ENCODE assay signal across 8 cellular contexts in genomic region chr2:85750509-85751299, GRCh38. TPM values are rescaled to one million over a fixed set of nuclear protein-coding genes. Genes with fewer than 3 reads are reported as not detected.
DNase-seq lines count a peak whose midpoint lies in the region; ATAC-seq and TF ChIP-seq lines count a peak whose summit lies in the region.

No MANE protein-coding gene starts in this region.

- DNase-seq in CD1c-positive myeloid dendritic cell (ENCODE audit: extremely low spot score) = peak; percentile 89
- peak; percentile 49 for DNase-seq in HFFc6
- peak; percentile 37 for DNase-seq in SHP77 treated with DMSO at 0.1 percent for 48 hours (lab: John Stamatoyannopoulos, UW)
- DNase-seq in activated naive CD4-positive, alpha-beta T cell treated with anti-CD3 and anti-CD28 coated beads, Interleukin-2, amount 50 U/mL, for 72 hours (ENCODE audit: low spot score in 2 of 2) = peak in 1 of 2 donors; percentile 68
- DNase-seq in head of caudate nucleus = peak; percentile 71 to 95 (median 87)
- DNase-seq in pons (ENCODE audit: low spot score) = peak; percentile 81
- DNase-seq in uterus = peak; percentile 70 to 74

- H3K36me3 Mint-ChIP-seq in HFFc6 (ENCODE audit: low read depth) = peaks cover 19% of the 10 kb centered on the region
- H3K36me3 Mint-ChIP-seq in activated naive CD4-positive, alpha-beta T cell treated with anti-CD3 and anti-CD28 coated beads, Interleukin-2, amount 50 U/mL, for 72 hours = no peaks in the 10 kb centered on the region

- intact Hi-C loops in head of caudate nucleus (cut with DNase I) = loop anchor here (5.0 kb wide), 1 partner anchor 42 kb away; no protein-coding TSS in a partner anchor
- intact Hi-C loops in uterus (cut with DNase I; ENCODE audit: low total_unique reads) = no loop called here

- peak overlapping the region; percentile 48 to 93 for H3K27ac ChIP-seq in uterus

- H3K27me3 Mint-ChIP-seq in HFFc6 (ENCODE audit: insufficient read depth) = peaks cover 3% of the 10 kb centered on the region; the same call in 1 of the 2 replicates

- peak; percentile 92 for TF ChIP-seq CTCF in HFFc6 (IDR thresholded peaks at IDR 0.05)
- peak; percentile 64 to 80 (median 74) for TF ChIP-seq CTCF in uterus (IDR thresholded peaks at IDR 0.05)

- H3K36me3 ChIP-seq in uterus = no peaks in the 10 kb centered on the region

- ATAC-seq in activated naive CD4-positive, alpha-beta T cell treated with anti-CD3 and anti-CD28 coated beads, Interleukin-2, amount 50 U/mL, for 72 hours = peak; percentile 64 to 69
- no peak for ATAC-seq in GM18498 (IDR thresholded peaks at IDR 0.05; ENCODE audit: unreplicated experiment)

- no peaks in the 10 kb centered on the region for H3K9me3 Mint-ChIP-seq in HFFc6
- no peaks in the 10 kb centered on the region for H3K9me3 Mint-ChIP-seq in activated naive CD4-positive, alpha-beta T cell treated with anti-CD3 and anti-CD28 coated beads, Interleukin-2, amount 50 U/mL, for 72 hours

- H3K9me3 ChIP-seq in uterus = no peaks in the 10 kb centered on the region

- H3K27ac Mint-ChIP-seq in HFFc6 = peak overlapping the region; percentile 51; the same call in 1 of the 2 replicates
- H3K27ac Mint-ChIP-seq in activated naive CD4-positive, alpha-beta T cell treated with anti-CD3 and anti-CD28 coated beads, Interleukin-2, amount 50 U/mL, for 72 hours = no peak overlapping the region

- peaks cover 55% of the 10 kb centered on the region for H3K4me1 Mint-ChIP-seq in HFFc6 (ENCODE audit: low read depth)

- H3K4me3 ChIP-seq in uterus = no peak overlapping the region

- H3K27me3 ChIP-seq in uterus = no peaks in the 10 kb centered on the region

- no peak overlapping the region for H3K4me3 Mint-ChIP-seq in HFFc6

- peaks cover 8 to 16% of the 10 kb centered on the region in 2 donors for H3K4me1 ChIP-seq in uterus

- no peak for TF ChIP-seq POLR2A in uterus (IDR thresholded peaks at IDR 0.05)

RNA-seq across cellular contexts. Expression of gene ATOH8, which starts 3.1 kb away (rescaled TPM):
- total RNA-seq in HFFc6 (2021; fragmentation: NEBNext Ultra II Directional; extraction: Animal tissue kit (Norgen Biotek cat#: 25700)) = 10 to 100 TPM; 34.4 to 53.0 (median 45.5) TPM
- total RNA-seq in activated naive CD4-positive, alpha-beta T cell treated with anti-CD3 and anti-CD28 coated beads, Interleukin-2, amount 50 U/mL, for 72 hours = not detected
- 10 to 100 TPM; 13.2 to 83.0 (median 45.3) TPM for total RNA-seq in uterus

RNA-seq across cellular contexts. Expression of gene GNLY, which starts 56.5 kb away (rescaled TPM):
- not detected for total RNA-seq in HFFc6 (2021; fragmentation: NEBNext Ultra II Directional; extraction: Animal tissue kit (Norgen Biotek cat#: 25700))
- 10 to 100 TPM; 24.0 to 31.8 TPM for total RNA-seq in activated naive CD4-positive, alpha-beta T cell treated with anti-CD3 and anti-CD28 coated beads, Interleukin-2, amount 50 U/mL, for 72 hours
- 1 to 10 TPM in 2 of 4 donors, under 1 TPM in 1, not detected in 1; 0.48 to 5.9 (median 4.8) TPM for total RNA-seq in uterus

Comparison
In these comparisons a context has a peak if more than half of its experiments do, and no peak if none do; other contexts are left out.
1. RNA of gene ATOH8, which starts 3.1 kb away (total RNA-seq): 13.2 to 83.0 TPM in uterus and 34.4 to 53.0 TPM in HFFc6; not detected in activated naive CD4-positive, alpha-beta T cell treated with anti-CD3 and anti-CD28 coated beads, Interleukin-2, amount 50 U/mL, for 72 hours; every median in the first group is over 10 times any median in the second.